Comparison of ENCODE assay signal across 8 cellular contexts in genomic region chr3:12994607-12995388, GRCh38.
DNase-seq lines count a peak whose midpoint lies in the region; ATAC-seq and TF ChIP-seq lines count a peak whose summit lies in the region.

No MANE protein-coding gene starts in this region.

- H3K4me3 ChIP-seq in effector memory CD4-positive, alpha-beta T cell (ENCODE audit: insufficient read depth, low read depth, low read length, poor library complexity, severe bottlenecking): peak overlapping the region; percentile 68
- peak overlapping the region; percentile 33 for H3K4me3 ChIP-seq in mesendoderm (ENCODE audit: low read length)

- no peaks in the 10 kb centered on the region for H3K9me3 ChIP-seq in effector memory CD4-positive, alpha-beta T cell (ENCODE audit: control insufficient read depth, low read length)

- H3K9me3 Mint-ChIP-seq in activated CD8-positive, alpha-beta T cell treated with anti-CD3 and anti-CD28 coated beads for 36 hours: no peaks in the 10 kb centered on the region

- H3K79me2 ChIP-seq in mesendoderm (ENCODE audit: control insufficient read depth, insufficient read depth, low read length): no peaks in the 10 kb centered on the region

- H3K36me3 ChIP-seq in effector memory CD4-positive, alpha-beta T cell (ENCODE audit: control insufficient read depth, insufficient read depth, low read length): peaks cover 17% of the 10 kb centered on the region
- no peaks in the 10 kb centered on the region for H3K36me3 ChIP-seq in mesendoderm (ENCODE audit: control insufficient read depth, insufficient read depth, low read length)

- no peak overlapping the region for H2BK15ac ChIP-seq in mesendoderm (replicated peaks; ENCODE audit: low read depth)

- H2AK5ac ChIP-seq in mesendoderm (ENCODE audit: low read length): no peak overlapping the region

- ATAC-seq in GM18870 (IDR thresholded peaks at IDR 0.05; ENCODE audit: unreplicated experiment) (peak; percentile 39), HG03139 (IDR thresholded peaks at IDR 0.05; ENCODE audit: unreplicated experiment) (peak; percentile 55)
- peak; percentile 89 for ATAC-seq in activated CD8-positive, alpha-beta T cell treated with anti-CD3 and anti-CD28 coated beads for 36 hours

- peak overlapping the region; percentile 42 for H3K18ac ChIP-seq in mesendoderm (ENCODE audit: low read length)

- peaks cover 7% of the 10 kb centered on the region for H3K36me3 Mint-ChIP-seq in activated CD8-positive, alpha-beta T cell treated with anti-CD3 and anti-CD28 coated beads for 36 hours (ENCODE audit: low read depth)

- no peaks in the 10 kb centered on the region for H3K79me1 ChIP-seq in mesendoderm (ENCODE audit: low read length)

- H4K5ac ChIP-seq in mesendoderm (ENCODE audit: low read length): no peak overlapping the region

- POLR2A ChIA-PET in activated CD8-positive, alpha-beta T cell treated with anti-CD3 and anti-CD28 coated beads for 36 hours (lab: Charles Lee): interaction anchor here (0.6 to 5.0 kb wide), 5 partner anchors 10 to 154 kb away, joined by 3 to 47 read pairs (median 3); no protein-coding TSS in a partner anchor

- H3K27me3 Mint-ChIP-seq in activated CD8-positive, alpha-beta T cell treated with anti-CD3 and anti-CD28 coated beads for 36 hours: no peaks in the 10 kb centered on the region

- peak overlapping the region; percentile 94 for H3K4me3 Mint-ChIP-seq in activated CD8-positive, alpha-beta T cell treated with anti-CD3 and anti-CD28 coated beads for 36 hours

- H3K4me1 Mint-ChIP-seq in activated CD8-positive, alpha-beta T cell treated with anti-CD3 and anti-CD28 coated beads for 36 hours (ENCODE audit: low read depth): peaks cover 55% of the 10 kb centered on the region

- no peaks in the 10 kb centered on the region for H3K27me3 ChIP-seq in effector memory CD4-positive, alpha-beta T cell (replicated peaks; ENCODE audit: control insufficient read depth, insufficient read depth, low read length, poor library complexity, severe bottlenecking)
- H3K27me3 ChIP-seq in mesendoderm (ENCODE audit: insufficient read depth, low read length, poor library complexity): no peaks in the 10 kb centered on the region

- H3K4me2 ChIP-seq in mesendoderm (ENCODE audit: low read length): peak overlapping the region; percentile 78

- no peak overlapping the region for H4K8ac ChIP-seq in mesendoderm (ENCODE audit: low read depth, low read length)

- TF ChIP-seq CTCF in activated CD8-positive, alpha-beta T cell treated with anti-CD3 and anti-CD28 coated beads for 36 hours (IDR thresholded peaks at IDR 0.05): peak; percentile 90

- H2BK5ac ChIP-seq in mesendoderm (ENCODE audit: low read length): no peak overlapping the region

- no peak overlapping the region for H2BK120ac ChIP-seq in mesendoderm (ENCODE audit: low read depth, low read length)

- CTCF ChIA-PET in activated CD8-positive, alpha-beta T cell treated with anti-CD3 and anti-CD28 coated beads for 36 hours (lab: Charles Lee): interaction anchor here (0.6 to 6.1 kb wide), 22 partner anchors 12 to 157 kb away, joined by 3 to 118 read pairs (median 4); partner anchors contain the start of gene RPL32

- H3K4ac ChIP-seq in mesendoderm (ENCODE audit: low read depth, low read length): no peak overlapping the region

- DNase-seq in AML-193 (lab: John Stamatoyannopoulos, UW) (peak; percentile 74 to 80), NCI-H526 treated with DMSO at 0.1 percent for 48 hours (lab: John Stamatoyannopoulos, UW) (peak; percentile 67), mesendoderm (peak; percentile 93)
- peak; percentile 89 for DNase-seq in activated CD8-positive, alpha-beta T cell treated with anti-CD3 and anti-CD28 coated beads for 36 hours
- peak; percentile 74 to 79 (median 78) for DNase-seq in effector memory CD4-positive, alpha-beta T cell
- peak; percentile 66 for DNase-seq in stimulated activated CD8-positive, alpha-beta memory T cell treated with anti-CD3 and anti-CD28 coated beads, Interleukin-12 subunit alpha, Interleukin-12 subunit beta, amount 100 ng/mL, for 24 hours (ENCODE audit: extremely low read depth)

- no CpG with 5 or more reads among the region's 58 CpGs for WGBS in mesendoderm (ENCODE audit: extremely low coverage, insufficient coverage, low lambda C conversion rate)

- peak overlapping the region; percentile 87 for H3K56ac ChIP-seq in mesendoderm (ENCODE audit: low read length)

- intact Hi-C loops in activated CD8-positive, alpha-beta T cell treated with anti-CD3 and anti-CD28 coated beads for 36 hours (cut with micrococcal nuclease): no loop called here

- H3K27ac ChIP-seq in effector memory CD4-positive, alpha-beta T cell (ENCODE audit: insufficient read depth, low read length, poor library complexity, severe bottlenecking): peak overlapping the region; percentile 68
- no peak overlapping the region for H3K27ac ChIP-seq in mesendoderm (ENCODE audit: low read depth, low read length)

- peak overlapping the region; percentile 63 for H3K9ac ChIP-seq in mesendoderm (ENCODE audit: low read length)

- peaks cover 23% of the 10 kb centered on the region for H3K4me1 ChIP-seq in effector memory CD4-positive, alpha-beta T cell (ENCODE audit: control insufficient read depth, insufficient read depth, low read length, poor library complexity, severe bottlenecking)
- no peaks in the 10 kb centered on the region for H3K4me1 ChIP-seq in mesendoderm (ENCODE audit: control insufficient read depth, low read depth, low read length)

- H3K27ac Mint-ChIP-seq in activated CD8-positive, alpha-beta T cell treated with anti-CD3 and anti-CD28 coated beads for 36 hours: peak overlapping the region; percentile 88

- H3K23ac ChIP-seq in mesendoderm (ENCODE audit: low read length): peak overlapping the region; percentile 66

Comparison
In these comparisons a context has a peak if more than half of its experiments do, and no peak if none do; other contexts are left out.
1. ATAC-seq: peak in every context shown above with its lines; median percentile 89 in activated CD8-positive, alpha-beta T cell treated with anti-CD3 and anti-CD28 coated beads for 36 hours; 55 in HG03139; 39 in GM18870.